Comparison of ENCODE assay signal across 22 cellular contexts in the genomic region with DNA sequence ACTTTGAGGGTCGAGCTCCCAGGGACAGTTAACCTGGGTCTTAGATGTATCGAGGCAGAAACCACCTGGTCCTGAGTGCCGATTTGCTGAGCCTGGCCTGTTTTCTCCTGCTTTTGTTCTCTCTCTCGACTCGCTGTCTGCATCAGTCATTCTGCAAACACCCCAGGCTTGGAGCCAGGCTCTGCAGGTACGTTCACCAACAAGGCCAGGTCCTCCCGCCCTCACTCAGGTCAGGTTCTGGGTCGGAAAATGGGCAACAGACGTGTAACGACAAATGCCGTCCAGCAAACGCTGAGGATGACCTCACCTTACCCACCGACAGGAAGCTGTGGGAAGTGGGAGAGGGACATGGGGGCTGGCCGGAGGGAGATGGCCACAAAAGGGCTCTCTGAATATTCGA.
"Had no signal": no experiment of that assay in that cellular context is flagged by ENCODE, and none has a peak within 500 bp of the region (broad histone marks: within the 10 kb centered on the region; RNA-seq: fewer than 3 reads in every experiment).

No MANE protein-coding gene starts in this region.

- H3K4me1 ChIP-seq: prostate gland, right lobe of liver, vagina had no signal

- H3K9me3 ChIP-seq: neutrophil, prostate gland, right lobe of liver, vagina had no signal

- ATAC-seq: left colon; naive thymus-derived CD4-positive, alpha-beta T cell; right lobe of liver had no signal

- H3K36me3 Mint-ChIP-seq: naive thymus-derived CD4-positive, alpha-beta T cell; type B pancreatic cell had no signal

- H3K36me3 ChIP-seq: neutrophil, prostate gland, right lobe of liver, vagina had no signal

- H3K79me2 ChIP-seq: hepatocyte had no signal

- H2AFZ ChIP-seq: hepatocyte had no signal

- H3K27ac Mint-ChIP-seq: endodermal cell, type B pancreatic cell had no signal

- H3K9me3 Mint-ChIP-seq: endodermal cell, nephron progenitor cell, type B pancreatic cell had no signal

- H3K27me3 ChIP-seq: hepatocyte, right lobe of liver, vagina had no signal

- H3K4me3 Mint-ChIP-seq: endodermal cell; naive thymus-derived CD4-positive, alpha-beta T cell; nephron progenitor cell; type B pancreatic cell had no signal

- H3K4me3 ChIP-seq: coronary artery, hepatocyte, lung, prostate gland, right lobe of liver, skin epidermis, vagina had no signal

- H3K4me1 Mint-ChIP-seq: endodermal cell had no signal

- DNase-seq: effector CD4-positive, alpha-beta T cell; endodermal cell; erythroblast; foreskin melanocyte; head of caudate nucleus; left colon; left ventricle myocardium superior; mesendoderm; naive thymus-derived CD4-positive, alpha-beta T cell; nephron progenitor cell; right lobe of liver; stimulated activated CD4-positive, alpha-beta T cell treated with anti-CD3 and anti-CD28 coated beads, Interleukin-2, amount 100 ng/mL, for 48 hours; stimulated activated naive CD4-positive, alpha-beta T cell treated with Interleukin-2 at 50 U/mL for 16 hours had no signal

- FAIRE-seq: endothelial cell of umbilical vein had no signal

- H3K4me2 ChIP-seq: hepatocyte had no signal

- H3K27ac ChIP-seq: coronary artery, hepatocyte, neutrophil, prostate gland, right lobe of liver, skin epidermis, vagina had no signal
